In genomic region chr17:48003686-48004120, GRCh38 we compare ENCODE assay signal across 1 cellular context.
TF ChIP-seq lines count a peak whose summit lies in the region.

No MANE protein-coding gene starts in this region.

TF ChIP-seq in H1, 55 proteins besides CTCF, POLR2A, EP300 and RAD21 (continued from another document):
- 0 out of 2 replicates have a peak, but pooled peaks have one; percentile 17 for TF ChIP-seq TCF12 (IDR thresholded peaks at IDR 0.05; ENCODE audit: low read depth, low read length)
